In genomic region chr1:217721692-217722091, GRCh38 we compare ENCODE assay signal across 19 cellular contexts.
"Had no signal": no experiment of that assay in that cellular context is flagged by ENCODE, and none has a peak within 500 bp of the region (broad histone marks: within the 10 kb centered on the region; RNA-seq: fewer than 3 reads in every experiment).

No MANE protein-coding gene starts in this region.

- H3K4me3 ChIP-seq: colonic mucosa, pancreas had no signal

- H3K36me3 ChIP-seq: colonic mucosa, neutrophil, pancreas had no signal

- H3K9me3 Mint-ChIP-seq: activated B cell treated with CpG ODN at 0.5 μM for 24 hours; activated CD4-positive, alpha-beta memory T cell treated with anti-CD3 and anti-CD28 coated beads for 36 hours; activated naive CD4-positive, alpha-beta T cell treated with anti-CD3 and anti-CD28 coated beads for 36 hours; activated T-helper 2 cell treated with anti-CD3 and anti-CD28 coated beads, Interferon-gamma antibody, Interleukin-2, Interleukin-4, amounts not matched to agents 10 μg/mL and 5 μg/mL and 100 μg/mL, durations not matched to agents 14 hours and 24 hours and 36 hours; brain; endodermal cell had no signal

- H3K4me3 Mint-ChIP-seq: activated B cell treated with CpG ODN at 0.5 μM for 24 hours; activated CD4-positive, alpha-beta memory T cell treated with anti-CD3 and anti-CD28 coated beads for 36 hours; activated naive CD4-positive, alpha-beta T cell treated with anti-CD3 and anti-CD28 coated beads for 36 hours; brain; central memory CD8-positive, alpha-beta T cell; endodermal cell; natural killer cell treated with Interleukin-12 subunit alpha and Interleukin-12 subunit beta and Interleukin-15 and Interleukin-18, amount 100 ng/mL, for 72 hours; stimulated activated naive B cell treated with anti-CD40 and anti-IgM and Interleukin-4, amounts not matched to agents 10 μg/mL and 1 μg/mL and 100 μg/mL, for 72 hours; T-cell had no signal

- H3K4me1 Mint-ChIP-seq: activated B cell treated with CpG ODN at 0.5 μM for 24 hours; brain; central memory CD8-positive, alpha-beta T cell; stimulated activated naive B cell treated with anti-CD40 and anti-IgM and Interleukin-4, amounts not matched to agents 10 μg/mL and 1 μg/mL and 100 μg/mL, for 72 hours; T-cell had no signal

- H3K27me3 Mint-ChIP-seq: activated B cell treated with CpG ODN at 0.5 μM for 24 hours; activated CD4-positive, alpha-beta memory T cell treated with anti-CD3 and anti-CD28 coated beads for 36 hours; brain; central memory CD8-positive, alpha-beta T cell; natural killer cell treated with Interleukin-12 subunit alpha and Interleukin-12 subunit beta and Interleukin-15 and Interleukin-18, amount 100 ng/mL, for 72 hours; stimulated activated naive B cell treated with anti-CD40 and anti-IgM and Interleukin-4, amounts not matched to agents 10 μg/mL and 1 μg/mL and 100 μg/mL, for 72 hours had no signal

- H3K9me3 ChIP-seq: colonic mucosa, neutrophil, pancreas had no signal

- H3K27ac Mint-ChIP-seq: activated B cell treated with CpG ODN at 0.5 μM for 24 hours; activated CD4-positive, alpha-beta memory T cell treated with anti-CD3 and anti-CD28 coated beads for 36 hours; activated naive CD4-positive, alpha-beta T cell treated with anti-CD3 and anti-CD28 coated beads for 36 hours; activated T-helper 2 cell treated with anti-CD3 and anti-CD28 coated beads, Interferon-gamma antibody, Interleukin-2, Interleukin-4, amounts not matched to agents 10 μg/mL and 5 μg/mL and 100 μg/mL, durations not matched to agents 14 hours and 24 hours and 36 hours; brain; endodermal cell; natural killer cell treated with Interleukin-12 subunit alpha and Interleukin-12 subunit beta and Interleukin-15 and Interleukin-18, amount 100 ng/mL, for 72 hours; stimulated activated naive B cell treated with anti-CD40 and anti-IgM and Interleukin-4, amounts not matched to agents 10 μg/mL and 1 μg/mL and 100 μg/mL, for 72 hours; T-cell had no signal

- H3K27me3 ChIP-seq: colonic mucosa, neutrophil, pancreas had no signal

- DNase-seq: activated B cell treated with CpG ODN at 0.5 μM for 24 hours; activated CD4-positive, alpha-beta memory T cell treated with anti-CD3 and anti-CD28 coated beads for 36 hours; activated CD4-positive, alpha-beta T cell treated with anti-CD3 and anti-CD28 coated beads for 4 hours; activated naive CD4-positive, alpha-beta T cell treated with anti-CD3 and anti-CD28 coated beads for 36 hours; activated T-cell treated with anti-CD3 and anti-CD28 coated beads, Interleukin-2, amount 50 U/mL, for 1 hour; colonic mucosa; endodermal cell; foreskin melanocyte; glutamatergic neuron; hypothalamus; pancreas; stimulated activated CD4-positive, alpha-beta T cell treated with anti-CD3 and anti-CD28 coated beads, Interleukin-4, amount 100 ng/mL, for 4 hours; stimulated activated naive B cell treated with anti-CD40 and anti-IgM and Interleukin-4, amounts not matched to agents 10 μg/mL and 1 μg/mL and 100 μg/mL, for 72 hours; T-cell had no signal

- H3K27ac ChIP-seq: colonic mucosa, neutrophil, pancreas had no signal

- H3K4me1 ChIP-seq: colonic mucosa, pancreas had no signal

- H3K36me3 Mint-ChIP-seq: activated CD4-positive, alpha-beta memory T cell treated with anti-CD3 and anti-CD28 coated beads for 36 hours; brain; natural killer cell treated with Interleukin-12 subunit alpha and Interleukin-12 subunit beta and Interleukin-15 and Interleukin-18, amount 100 ng/mL, for 72 hours; stimulated activated naive B cell treated with anti-CD40 and anti-IgM and Interleukin-4, amounts not matched to agents 10 μg/mL and 1 μg/mL and 100 μg/mL, for 72 hours; T-cell had no signal
